In the genomic region with DNA sequence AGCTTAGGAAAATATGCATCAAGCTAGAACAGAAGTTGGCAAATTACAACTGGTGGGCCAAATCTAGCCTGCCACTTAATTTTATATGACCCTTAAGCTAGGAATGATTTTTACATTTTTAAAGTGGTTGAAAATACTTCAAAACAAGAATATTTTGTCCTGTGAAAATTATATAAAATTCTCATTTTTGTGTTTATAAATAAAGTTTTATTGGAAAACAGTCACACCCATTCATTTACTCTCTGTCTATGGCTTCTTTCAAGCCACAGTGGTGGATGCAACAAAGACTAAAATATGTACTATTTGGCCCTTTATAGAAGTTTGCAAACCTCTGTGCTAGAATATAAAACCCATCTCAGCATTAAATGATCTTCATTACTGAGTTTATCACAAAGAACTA, we compare ENCODE assay signal across 1 cellular context.
TF ChIP-seq lines count a peak whose summit lies in the region.

No MANE protein-coding gene starts in this region.

TF ChIP-seq in K562, 482 proteins besides CTCF, POLR2A, EP300 and RAD21 (continued from another document):
- TF ChIP-seq, protein P1, sequence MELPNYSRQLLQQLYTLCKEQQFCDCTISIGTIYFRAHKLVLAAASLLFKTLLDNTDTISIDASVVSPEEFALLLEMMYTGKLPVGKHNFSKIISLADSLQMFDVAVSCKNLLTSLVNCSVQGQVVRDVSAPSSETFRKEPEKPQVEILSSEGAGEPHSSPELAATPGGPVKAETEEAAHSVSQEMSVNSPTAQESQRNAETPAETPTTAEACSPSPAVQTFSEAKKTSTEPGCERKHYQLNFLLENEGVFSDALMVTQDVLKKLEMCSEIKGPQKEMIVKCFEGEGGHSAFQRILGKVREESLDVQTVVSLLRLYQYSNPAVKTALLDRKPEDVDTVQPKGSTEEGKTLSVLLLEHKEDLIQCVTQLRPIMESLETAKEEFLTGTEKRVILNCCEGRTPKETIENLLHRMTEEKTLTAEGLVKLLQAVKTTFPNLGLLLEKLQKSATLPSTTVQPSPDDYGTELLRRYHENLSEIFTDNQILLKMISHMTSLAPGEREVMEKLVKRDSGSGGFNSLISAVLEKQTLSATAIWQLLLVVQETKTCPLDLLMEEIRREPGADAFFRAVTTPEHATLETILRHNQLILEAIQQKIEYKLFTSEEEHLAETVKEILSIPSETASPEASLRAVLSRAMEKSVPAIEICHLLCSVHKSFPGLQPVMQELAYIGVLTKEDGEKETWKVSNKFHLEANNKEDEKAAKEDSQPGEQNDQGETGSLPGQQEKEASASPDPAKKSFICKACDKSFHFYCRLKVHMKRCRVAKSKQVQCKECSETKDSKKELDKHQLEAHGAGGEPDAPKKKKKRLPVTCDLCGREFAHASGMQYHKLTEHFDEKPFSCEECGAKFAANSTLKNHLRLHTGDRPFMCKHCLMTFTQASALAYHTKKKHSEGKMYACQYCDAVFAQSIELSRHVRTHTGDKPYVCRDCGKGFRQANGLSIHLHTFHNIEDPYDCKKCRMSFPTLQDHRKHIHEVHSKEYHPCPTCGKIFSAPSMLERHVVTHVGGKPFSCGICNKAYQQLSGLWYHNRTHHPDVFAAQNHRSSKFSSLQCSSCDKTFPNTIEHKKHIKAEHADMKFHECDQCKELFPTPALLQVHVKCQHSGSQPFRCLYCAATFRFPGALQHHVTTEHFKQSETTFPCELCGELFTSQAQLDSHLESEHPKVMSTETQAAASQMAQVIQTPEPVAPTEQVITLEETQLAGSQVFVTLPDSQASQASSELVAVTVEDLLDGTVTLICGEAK (IDR thresholded peaks at IDR 0.05), result peak; percentile 94
- TF ChIP-seq, protein P1 (CRISPR knock-in tag; IDR thresholded peaks at IDR 0.05), result peak; percentile 74; the same call in 1 of the 2 replicates
TF ChIP-seq in K562: peak in this region for 1.
